ENCODE assay signal across 17 cellular contexts in the genomic region with DNA sequence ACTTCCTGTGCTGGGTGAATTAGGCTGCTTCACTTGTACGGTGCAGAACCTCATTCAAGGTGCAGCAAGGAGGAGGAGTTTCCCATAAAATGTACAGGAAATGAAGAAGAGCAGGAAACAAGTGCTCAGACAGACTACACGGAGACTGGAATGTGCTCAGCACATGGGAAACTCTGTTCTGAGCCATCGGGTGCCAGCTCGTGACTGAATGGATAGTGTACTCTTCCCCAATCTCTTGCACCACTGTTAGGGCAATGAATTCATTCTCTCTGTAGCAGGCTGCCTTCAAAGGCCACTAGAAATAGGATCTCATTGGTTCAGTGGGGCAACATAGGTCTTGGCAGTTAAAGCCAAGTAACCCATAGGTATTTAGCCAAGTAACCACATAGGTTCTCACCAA.
DNase-seq lines count a peak whose midpoint lies in the region; ATAC-seq and TF ChIP-seq lines count a peak whose summit lies in the region.
"Had no signal": no experiment of that assay in that cellular context is flagged by ENCODE, and none has a peak within 500 bp of the region (broad histone marks: within the 10 kb centered on the region; RNA-seq: fewer than 3 reads in every experiment).

No MANE protein-coding gene starts in this region.

- H3K27me3 ChIP-seq in GM23338 (ENCODE audit: insufficient read depth) (no peaks in the 10 kb centered on the region), esophagus muscularis mucosa (peaks cover 0 to 9% (median 0%) of the 10 kb centered on the region in 4 donors)
- H3K27me3 ChIP-seq: BLaER1 treated with 17β-estradiol and CSF1 and Interleukin-3, amounts not matched to agents 10 nM and 100 nM had no signal

- H3K27ac ChIP-seq in GM23338 (ENCODE audit: low read depth) (no peak overlapping the region), esophagus muscularis mucosa (replicated peaks in 1 of 4) (no peak overlapping the region)
- H3K27ac ChIP-seq: BLaER1 treated with 17β-estradiol and CSF1 and Interleukin-3, amounts not matched to agents 10 nM and 100 nM; KMS-11 had no signal

- no peaks in the 10 kb centered on the region for H3K36me3 Mint-ChIP-seq in GM23338 (ENCODE audit: low read depth)
- H3K36me3 Mint-ChIP-seq: CD4-positive, CD25-positive, alpha-beta regulatory T cell; CD8-positive, alpha-beta memory T cell had no signal

- no peak overlapping the region for H3K4me3 ChIP-seq in GM23338
- H3K4me3 ChIP-seq in esophagus muscularis mucosa, result no peak overlapping the region
- H3K4me3 ChIP-seq: BLaER1 treated with 17β-estradiol and CSF1 and Interleukin-3, amounts not matched to agents 10 nM and 100 nM; HAP-1 had no signal

- no peak overlapping the region for H3K4me3 Mint-ChIP-seq in GM23338
- H3K4me3 Mint-ChIP-seq: B cell; CD4-positive, CD25-positive, alpha-beta regulatory T cell; CD8-positive, alpha-beta memory T cell had no signal

- DNase-seq in AG20443 (ENCODE audit: low spot score) (peak; percentile 15), GM23338 (ENCODE audit: low spot score) (no peak), esophagus muscularis mucosa (ENCODE audit: extremely low spot score) (peak; percentile 72), superior temporal gyrus (ENCODE audit: extremely low spot score) (no peak), SW480 (ENCODE audit: low spot score) (no peak)
- no peak for DNase-seq in stimulated activated CD4-positive, alpha-beta T cell treated with anti-CD3 and anti-CD28 coated beads, Interleukin-12 subunit alpha, Interleukin-12 subunit beta, amount 100 ng/mL, for 4 hours
- DNase-seq: CD4-positive, CD25-positive, alpha-beta regulatory T cell; CD8-positive, alpha-beta memory T cell; COR-L47; DMS 273 treated with DMSO at 0.1 percent for 48 hours; DMS53; DND-41; EL had no signal

- H3K9me3 ChIP-seq in esophagus muscularis mucosa, result no peaks in the 10 kb centered on the region
- H3K9me3 ChIP-seq: BLaER1 treated with 17β-estradiol and CSF1 and Interleukin-3, amounts not matched to agents 10 nM and 100 nM; HAP-1 had no signal

- H3K36me3 ChIP-seq in GM23338 (ENCODE audit: insufficient read depth), result no peaks in the 10 kb centered on the region
- H3K36me3 ChIP-seq in esophagus muscularis mucosa, result no peaks in the 10 kb centered on the region
- H3K36me3 ChIP-seq: BLaER1 treated with 17β-estradiol and CSF1 and Interleukin-3, amounts not matched to agents 10 nM and 100 nM; HAP-1 had no signal

- H3F3A ChIP-seq in GM23338 (replicated peaks; ENCODE audit: low read depth), result no peaks in the 10 kb centered on the region

- no peak overlapping the region for H3K4me2 ChIP-seq in GM23338
- H3K4me2 ChIP-seq: BLaER1 treated with 17β-estradiol and CSF1 and Interleukin-3, amounts not matched to agents 10 nM and 100 nM; KMS-11 had no signal

- H3K27me3 Mint-ChIP-seq in GM23338 (ENCODE audit: insufficient read depth, low read depth, poor library complexity), result peaks cover 2% of the 10 kb centered on the region
- H3K27me3 Mint-ChIP-seq: B cell; CD4-positive, CD25-positive, alpha-beta regulatory T cell had no signal

- TF ChIP-seq CTCF in GM23338 (conservative IDR thresholded peaks at IDR 0.05; ENCODE audit: low read depth in 2 of 2) (no peak), esophagus muscularis mucosa (IDR thresholded peaks at IDR 0.05) (no peak)

- H3K9me3 Mint-ChIP-seq in GM23338, result no peaks in the 10 kb centered on the region
- H3K9me3 Mint-ChIP-seq: CD4-positive, CD25-positive, alpha-beta regulatory T cell had no signal

- intact Hi-C loops in esophagus muscularis mucosa (cut with DNase I), result no loop called here

- H3K79me2 ChIP-seq in GM23338 (replicated peaks; ENCODE audit: insufficient read depth), result no peaks in the 10 kb centered on the region

- H4K20me1 ChIP-seq in GM23338 (replicated peaks; ENCODE audit: insufficient read depth), result no peaks in the 10 kb centered on the region
- H4K20me1 ChIP-seq: BLaER1 treated with 17β-estradiol and CSF1 and Interleukin-3, amounts not matched to agents 10 nM and 100 nM had no signal

- 0 out of 2 replicates have a peak overlapping the region, but pooled peaks have one; percentile 38 for H2AFZ ChIP-seq in GM23338

- H3K4me1 Mint-ChIP-seq in GM23338, result peaks cover 24% of the 10 kb centered on the region; the same call in 2 of the 3 replicates
- H3K4me1 Mint-ChIP-seq: B cell; CD4-positive, CD25-positive, alpha-beta regulatory T cell; CD8-positive, alpha-beta memory T cell had no signal

- no peak overlapping the region for H3K27ac Mint-ChIP-seq in GM23338
- H3K27ac Mint-ChIP-seq: B cell; CD4-positive, CD25-positive, alpha-beta regulatory T cell; CD8-positive, alpha-beta memory T cell had no signal

- TF ChIP-seq EP300 in esophagus muscularis mucosa (IDR thresholded peaks at IDR 0.05), result no peak

- peaks cover 7% of the 10 kb centered on the region for H3K9me2 ChIP-seq in GM23338 (ENCODE audit: insufficient read depth)

- ATAC-seq in GM23338, result no peak

- no peak for TF ChIP-seq POLR2A in esophagus muscularis mucosa (IDR thresholded peaks at IDR 0.05; ENCODE audit: low read depth)

- 79% methylated on average over 4 of the region's 4 CpGs for whole genome bisulfite sequencing in esophagus muscularis mucosa

- H3K4me1 ChIP-seq in GM23338 (ENCODE audit: insufficient read depth) (peaks cover 13% of the 10 kb centered on the region), esophagus muscularis mucosa (peaks cover 0 to 10% (median 7%) of the 10 kb centered on the region in 4 donors)
- H3K4me1 ChIP-seq: HAP-1 had no signal

TF ChIP-seq in GM23338, 12 proteins besides CTCF, POLR2A, EP300 and RAD21 (continues in another document):
- TF ChIP-seq CREB1 (CRISPR knock-in tag; IDR thresholded peaks at IDR 0.05; ENCODE audit: low read depth) (no peak), EZH2 (IDR thresholded peaks at IDR 0.05; ENCODE audit: low read depth, unreplicated experiment) (no peak), ZNF331 (CRISPR knock-in tag; IDR thresholded peaks at IDR 0.05; ENCODE audit: low read depth) (no peak), POLR2AphosphoS5 (IDR thresholded peaks at IDR 0.05; ENCODE audit: low read depth) (no peak), JUNB (IDR thresholded peaks at IDR 0.05; ENCODE audit: unreplicated experiment) (no peak), EZH2phosphoT487 (IDR thresholded peaks at IDR 0.05; ENCODE audit: unreplicated experiment) (no peak), ZNF114 (CRISPR knock-in tag; IDR thresholded peaks at IDR 0.05) (no peak), STAT1 (IDR thresholded peaks at IDR 0.05; ENCODE audit: unreplicated experiment) (no peak), NANOG (IDR thresholded peaks at IDR 0.05; ENCODE audit: borderline replicate concordance) (no peak)
- TF ChIP-seq, protein P1, sequence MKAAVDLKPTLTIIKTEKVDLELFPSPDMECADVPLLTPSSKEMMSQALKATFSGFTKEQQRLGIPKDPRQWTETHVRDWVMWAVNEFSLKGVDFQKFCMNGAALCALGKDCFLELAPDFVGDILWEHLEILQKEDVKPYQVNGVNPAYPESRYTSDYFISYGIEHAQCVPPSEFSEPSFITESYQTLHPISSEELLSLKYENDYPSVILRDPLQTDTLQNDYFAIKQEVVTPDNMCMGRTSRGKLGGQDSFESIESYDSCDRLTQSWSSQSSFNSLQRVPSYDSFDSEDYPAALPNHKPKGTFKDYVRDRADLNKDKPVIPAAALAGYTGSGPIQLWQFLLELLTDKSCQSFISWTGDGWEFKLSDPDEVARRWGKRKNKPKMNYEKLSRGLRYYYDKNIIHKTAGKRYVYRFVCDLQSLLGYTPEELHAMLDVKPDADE (IDR thresholded peaks at IDR 0.05), result no peak
- TF ChIP-seq, protein P2, sequence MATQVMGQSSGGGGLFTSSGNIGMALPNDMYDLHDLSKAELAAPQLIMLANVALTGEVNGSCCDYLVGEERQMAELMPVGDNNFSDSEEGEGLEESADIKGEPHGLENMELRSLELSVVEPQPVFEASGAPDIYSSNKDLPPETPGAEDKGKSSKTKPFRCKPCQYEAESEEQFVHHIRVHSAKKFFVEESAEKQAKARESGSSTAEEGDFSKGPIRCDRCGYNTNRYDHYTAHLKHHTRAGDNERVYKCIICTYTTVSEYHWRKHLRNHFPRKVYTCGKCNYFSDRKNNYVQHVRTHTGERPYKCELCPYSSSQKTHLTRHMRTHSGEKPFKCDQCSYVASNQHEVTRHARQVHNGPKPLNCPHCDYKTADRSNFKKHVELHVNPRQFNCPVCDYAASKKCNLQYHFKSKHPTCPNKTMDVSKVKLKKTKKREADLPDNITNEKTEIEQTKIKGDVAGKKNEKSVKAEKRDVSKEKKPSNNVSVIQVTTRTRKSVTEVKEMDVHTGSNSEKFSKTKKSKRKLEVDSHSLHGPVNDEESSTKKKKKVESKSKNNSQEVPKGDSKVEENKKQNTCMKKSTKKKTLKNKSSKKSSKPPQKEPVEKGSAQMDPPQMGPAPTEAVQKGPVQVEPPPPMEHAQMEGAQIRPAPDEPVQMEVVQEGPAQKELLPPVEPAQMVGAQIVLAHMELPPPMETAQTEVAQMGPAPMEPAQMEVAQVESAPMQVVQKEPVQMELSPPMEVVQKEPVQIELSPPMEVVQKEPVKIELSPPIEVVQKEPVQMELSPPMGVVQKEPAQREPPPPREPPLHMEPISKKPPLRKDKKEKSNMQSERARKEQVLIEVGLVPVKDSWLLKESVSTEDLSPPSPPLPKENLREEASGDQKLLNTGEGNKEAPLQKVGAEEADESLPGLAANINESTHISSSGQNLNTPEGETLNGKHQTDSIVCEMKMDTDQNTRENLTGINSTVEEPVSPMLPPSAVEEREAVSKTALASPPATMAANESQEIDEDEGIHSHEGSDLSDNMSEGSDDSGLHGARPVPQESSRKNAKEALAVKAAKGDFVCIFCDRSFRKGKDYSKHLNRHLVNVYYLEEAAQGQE (IDR thresholded peaks at IDR 0.05; ENCODE audit: unreplicated experiment), result no peak

Comparison
In these comparisons a context has a peak if more than half of its experiments do, and no peak if none do; other contexts are left out.
1. DNase-seq: peak in AG20443 (single experiment) and esophagus muscularis mucosa (single experiment); none in GM23338 (single experiment), superior temporal gyrus (single experiment), SW480 (single experiment) and stimulated activated CD4-positive, alpha-beta T cell treated with anti-CD3 and anti-CD28 coated beads, Interleukin-12 subunit alpha, Interleukin-12 subunit beta, amount 100 ng/mL, for 4 hours (single experiment).